Comparison of ENCODE assay signal across 17 cellular contexts in the genomic region with DNA sequence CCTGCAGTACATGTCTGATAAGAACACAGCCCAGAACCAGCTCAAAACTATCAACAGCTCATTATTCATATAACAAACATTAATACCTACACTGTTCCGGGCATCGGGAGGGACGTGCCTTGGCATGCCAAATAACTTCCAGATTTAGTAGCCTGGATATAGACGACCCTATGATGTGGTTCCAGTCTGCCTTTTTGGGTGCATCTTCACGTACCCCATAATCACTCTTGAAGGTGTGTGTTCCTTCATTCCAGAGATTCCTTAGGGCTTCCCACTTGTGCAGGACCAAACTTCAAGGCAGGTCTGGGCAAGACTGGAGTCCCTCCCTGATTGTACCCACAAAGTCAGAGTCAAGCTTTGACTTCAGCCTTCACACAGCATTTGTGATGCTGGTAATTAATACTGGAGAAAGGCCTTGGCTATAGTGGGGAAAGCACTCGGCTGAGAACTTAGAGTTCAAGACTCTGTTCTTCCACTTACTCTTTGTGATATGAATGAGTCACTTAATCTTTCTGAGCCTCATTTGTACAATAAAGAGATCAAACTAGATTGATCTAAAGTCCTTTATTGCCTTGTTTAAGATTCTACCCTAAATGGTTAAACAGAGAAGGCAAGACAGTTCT.
"Had no signal": no experiment of that assay in that cellular context is flagged by ENCODE, and none has a peak within 500 bp of the region (broad histone marks: within the 10 kb centered on the region; RNA-seq: fewer than 3 reads in every experiment).

No MANE protein-coding gene starts in this region.

- H3K9me3 Mint-ChIP-seq: activated CD4-positive, alpha-beta memory T cell treated with anti-CD3 and anti-CD28 coated beads for 36 hours; activated naive CD8-positive, alpha-beta T cell treated with anti-CD3 and anti-CD28 coated beads for 36 hours; naive thymus-derived CD8-positive, alpha-beta T cell; T-helper 2 cell treated with Interferon-gamma antibody and Interleukin-4, amounts not matched to agents 5 μg/mL and 100 μg/mL, for 36 hours had no signal

- H3K4me3 Mint-ChIP-seq: activated CD4-positive, alpha-beta memory T cell treated with anti-CD3 and anti-CD28 coated beads for 36 hours; activated CD4-positive, alpha-beta T cell treated with anti-CD3 and anti-CD28 coated beads for 36 hours; activated CD8-positive, alpha-beta memory T cell treated with anti-CD3 and anti-CD28 coated beads, Interleukin-2, amount 10 ng/mL, durations not matched to agents 7 days and 5 days; activated naive CD8-positive, alpha-beta T cell treated with anti-CD3 and anti-CD28 coated beads for 36 hours; activated T-helper 17 cell treated with anti-CD3 and anti-CD28 coated beads, Interleukin-2, amount 50 U/mL, for 72 hours; naive thymus-derived CD8-positive, alpha-beta T cell; T-helper 2 cell treated with Interferon-gamma antibody and Interleukin-4, amounts not matched to agents 5 μg/mL and 100 μg/mL, for 36 hours; WTC11 had no signal

- H3K4me1 ChIP-seq: parathyroid adenoma, thyroid gland had no signal

- H3K4me1 Mint-ChIP-seq: activated CD4-positive, alpha-beta T cell treated with anti-CD3 and anti-CD28 coated beads for 36 hours; activated CD8-positive, alpha-beta memory T cell treated with anti-CD3 and anti-CD28 coated beads, Interleukin-2, amount 10 ng/mL, durations not matched to agents 7 days and 5 days; activated naive CD8-positive, alpha-beta T cell treated with anti-CD3 and anti-CD28 coated beads for 36 hours; activated T-helper 17 cell treated with anti-CD3 and anti-CD28 coated beads, Interleukin-2, amount 50 U/mL, for 72 hours had no signal

- H3K9ac ChIP-seq: parathyroid adenoma had no signal

- H3K27ac ChIP-seq: parathyroid adenoma, thyroid gland had no signal

- H3K36me3 ChIP-seq: thyroid gland had no signal

- H3K4me3 ChIP-seq: thyroid gland had no signal

- H3K79me2 ChIP-seq: parathyroid adenoma had no signal

- H3K27me3 ChIP-seq: thyroid gland had no signal

- H2AFZ ChIP-seq: parathyroid adenoma had no signal

- ATAC-seq: activated CD4-positive, alpha-beta T cell treated with anti-CD3 and anti-CD28 coated beads for 36 hours; activated CD8-positive, alpha-beta memory T cell treated with anti-CD3 and anti-CD28 coated beads, Interleukin-2, amount 10 ng/mL, durations not matched to agents 7 days and 5 days; activated T-helper 17 cell treated with anti-CD3 and anti-CD28 coated beads, Interleukin-2, amount 50 U/mL, for 72 hours; naive thymus-derived CD8-positive, alpha-beta T cell; WTC11 had no signal

- H3K27ac Mint-ChIP-seq: activated CD4-positive, alpha-beta memory T cell treated with anti-CD3 and anti-CD28 coated beads for 36 hours; activated CD4-positive, alpha-beta T cell treated with anti-CD3 and anti-CD28 coated beads for 36 hours; activated CD8-positive, alpha-beta memory T cell treated with anti-CD3 and anti-CD28 coated beads, Interleukin-2, amount 10 ng/mL, durations not matched to agents 7 days and 5 days; activated naive CD8-positive, alpha-beta T cell treated with anti-CD3 and anti-CD28 coated beads for 36 hours; activated T-helper 17 cell treated with anti-CD3 and anti-CD28 coated beads, Interleukin-2, amount 50 U/mL, for 72 hours; naive thymus-derived CD8-positive, alpha-beta T cell; T-helper 2 cell treated with Interferon-gamma antibody and Interleukin-4, amounts not matched to agents 5 μg/mL and 100 μg/mL, for 36 hours; WTC11 had no signal

- DNase-seq: activated CD4-positive, alpha-beta memory T cell treated with anti-CD3 and anti-CD28 coated beads for 36 hours; activated CD4-positive, alpha-beta T cell treated with anti-CD3 and anti-CD28 coated beads for 36 hours; activated CD8-positive, alpha-beta memory T cell treated with anti-CD3 and anti-CD28 coated beads, Interleukin-2, amount 10 ng/mL, durations not matched to agents 7 days and 5 days; activated naive CD4-positive, alpha-beta T cell; activated naive CD8-positive, alpha-beta T cell treated with anti-CD3 and anti-CD28 coated beads for 36 hours; amniotic stem cell; dermis blood vessel endothelial cell; effector memory CD4-positive, alpha-beta T cell; mesenchymal stem cell; naive thymus-derived CD8-positive, alpha-beta T cell; stimulated activated CD8-positive, alpha-beta memory T cell treated with anti-CD3 and anti-CD28 coated beads, Interleukin-4, amount 100 ng/mL, for 48 hours; stimulated activated naive CD4-positive, alpha-beta T cell treated with Interleukin-2 at 50 U/mL for 16 hours; thyroid gland had no signal

- H3K36me3 Mint-ChIP-seq: activated CD4-positive, alpha-beta memory T cell treated with anti-CD3 and anti-CD28 coated beads for 36 hours; activated CD8-positive, alpha-beta memory T cell treated with anti-CD3 and anti-CD28 coated beads, Interleukin-2, amount 10 ng/mL, durations not matched to agents 7 days and 5 days; activated naive CD8-positive, alpha-beta T cell treated with anti-CD3 and anti-CD28 coated beads for 36 hours; naive thymus-derived CD8-positive, alpha-beta T cell; WTC11 had no signal

- H3K9me3 ChIP-seq: thyroid gland had no signal
